In genomic region chr3:6418492-6418891, GRCh38 we compare ENCODE assay signal across 3 cellular contexts.
TF ChIP-seq lines count a peak whose summit lies in the region.

No MANE protein-coding gene starts in this region.

TF ChIP-seq in A549, 52 proteins besides CTCF, POLR2A, EP300 and RAD21 (continued from another document):
- TF ChIP-seq ATOH8 (CRISPR knock-in tag; IDR thresholded peaks at IDR 0.05; ENCODE audit: low read depth) (no peak), CHD4 (IDR thresholded peaks at IDR 0.05; ENCODE audit: borderline replicate concordance) (no peak), NFE2L2 (conservative IDR thresholded peaks at IDR 0.05; ENCODE audit: low read length) (peak; percentile 65), SMC3 (IDR thresholded peaks at IDR 0.05) (no peak)

TF ChIP-seq in IMR-90, 13 proteins besides CTCF, POLR2A, EP300 and RAD21 (continued from another document):
- peak; percentile 83 for TF ChIP-seq MAFK (IDR thresholded peaks at IDR 0.05; ENCODE audit: low read depth, low read length)

TF ChIP-seq in K562, 482 proteins besides CTCF, POLR2A, EP300 and RAD21 (continued from another document):
- TF ChIP-seq SRSF9 (IDR thresholded peaks at IDR 0.05; ENCODE audit: borderline replicate concordance, low read depth, low read length) (no peak), MAFG (tag; conservative IDR thresholded peaks at IDR 0.05) (peak; percentile 81)
